In genomic region chr10:88598060-88598459, GRCh38 we compare ENCODE assay signal across 9 cellular contexts. TPM values are rescaled to one million over a fixed set of nuclear protein-coding genes. Genes with fewer than 3 reads are reported as not detected.
DNase-seq lines count a peak whose midpoint lies in the region; ATAC-seq and TF ChIP-seq lines count a peak whose summit lies in the region.
"Had no signal": no experiment of that assay in that cellular context is flagged by ENCODE, and none has a peak within 500 bp of the region (broad histone marks: within the 10 kb centered on the region; RNA-seq: fewer than 3 reads in every experiment).

No MANE protein-coding gene starts in this region.

- no peaks in the 10 kb centered on the region for H3K36me3 ChIP-seq in naive thymus-derived CD4-positive, alpha-beta T cell (ENCODE audit: control insufficient read depth in 2 of 3, insufficient read depth in 3 of 3, low read length in 3 of 3)
- H3K36me3 ChIP-seq in osteoblast (ENCODE audit: insufficient read depth, low read length): no peaks in the 10 kb centered on the region
- H3K36me3 ChIP-seq: breast epithelium had no signal

- H3K27me3 Mint-ChIP-seq in naive thymus-derived CD4-positive, alpha-beta T cell: peaks cover 0 to 10% (median 5%) of the 10 kb centered on the region in 5 donors

- CTCF ChIA-PET in naive thymus-derived CD4-positive, alpha-beta T cell (lab: Charles Lee): no interaction called here

- no peaks in the 10 kb centered on the region for H3K79me2 ChIP-seq in osteoblast (ENCODE audit: insufficient read depth, low read length)

- no peak overlapping the region for H3K4me3 ChIP-seq in naive thymus-derived CD4-positive, alpha-beta T cell (ENCODE audit: low read length)
- no peak overlapping the region for H3K4me3 ChIP-seq in osteoblast (ENCODE audit: insufficient read depth, low read length)
- H3K4me3 ChIP-seq: breast epithelium had no signal

- intact Hi-C loops in naive thymus-derived CD4-positive, alpha-beta T cell (cut with micrococcal nuclease): loop anchor here in 1 of 2 donors (2.0 kb wide), 1 partner anchor 69 kb away; no protein-coding TSS in a partner anchor

- no peaks in the 10 kb centered on the region for H3K4me1 ChIP-seq in naive thymus-derived CD4-positive, alpha-beta T cell (ENCODE audit: control insufficient read depth in 2 of 2, insufficient read depth in 2 of 2, low read length in 2 of 2)
- no peaks in the 10 kb centered on the region for H3K4me1 ChIP-seq in osteoblast (ENCODE audit: insufficient read depth, low read length)
- H3K4me1 ChIP-seq: breast epithelium had no signal

- no peak overlapping the region for H2AFZ ChIP-seq in osteoblast (ENCODE audit: low read length)

- no peak overlapping the region for H3K4me3 Mint-ChIP-seq in naive thymus-derived CD4-positive, alpha-beta T cell

- no peak overlapping the region for H3K27ac Mint-ChIP-seq in naive thymus-derived CD4-positive, alpha-beta T cell

- H3K9me3 ChIP-seq in naive thymus-derived CD4-positive, alpha-beta T cell (ENCODE audit: control insufficient read depth in 2 of 3, low read length in 3 of 3): no peaks in the 10 kb centered on the region
- no peaks in the 10 kb centered on the region for H3K9me3 ChIP-seq in osteoblast (ENCODE audit: low read depth, low read length)
- H3K9me3 ChIP-seq: breast epithelium had no signal

- no peaks in the 10 kb centered on the region for H4K20me1 ChIP-seq in osteoblast (ENCODE audit: insufficient read depth, low read length)

- no peak overlapping the region for H3K4me2 ChIP-seq in osteoblast (ENCODE audit: insufficient read depth, low read length)

- H3K27me3 ChIP-seq in naive thymus-derived CD4-positive, alpha-beta T cell (ENCODE audit: control insufficient read depth in 2 of 2, insufficient read depth in 2 of 2, low read length in 2 of 2): no peaks in the 10 kb centered on the region
- no peaks in the 10 kb centered on the region for H3K27me3 ChIP-seq in osteoblast (ENCODE audit: insufficient read depth, low read length)
- H3K27me3 ChIP-seq: breast epithelium had no signal

- peaks cover 0 to 9% (median 0%) of the 10 kb centered on the region in 11 donors for H3K9me3 Mint-ChIP-seq in naive thymus-derived CD4-positive, alpha-beta T cell

- H3K27ac ChIP-seq in naive thymus-derived CD4-positive, alpha-beta T cell (ENCODE audit: low read depth, low read length): no peak overlapping the region
- no peak overlapping the region for H3K27ac ChIP-seq in osteoblast (ENCODE audit: low read depth, low read length)
- H3K27ac ChIP-seq: breast epithelium had no signal

- POLR2A ChIA-PET in naive thymus-derived CD4-positive, alpha-beta T cell (lab: Charles Lee): no interaction called here

- peak; percentile 78 for ATAC-seq in GM19023 (IDR thresholded peaks at IDR 0.05; ENCODE audit: unreplicated experiment)
- ATAC-seq in GM21786 (IDR thresholded peaks at IDR 0.05; ENCODE audit: unreplicated experiment): peak; percentile 92
- ATAC-seq in HG03460 (IDR thresholded peaks at IDR 0.05; ENCODE audit: unreplicated experiment): peak; percentile 86
- peak; percentile 60 for ATAC-seq in naive thymus-derived CD4-positive, alpha-beta T cell

- no peak for TF ChIP-seq CTCF in osteoblast (IDR thresholded peaks at IDR 0.05; ENCODE audit: extremely low read depth, low read depth, low read length)

- H3K4me1 Mint-ChIP-seq in naive thymus-derived CD4-positive, alpha-beta T cell: no peaks in the 10 kb centered on the region

- no peaks in the 10 kb centered on the region for H3K36me3 Mint-ChIP-seq in naive thymus-derived CD4-positive, alpha-beta T cell

- no peak for DNase-seq in naive thymus-derived CD4-positive, alpha-beta T cell
- DNase-seq in osteoblast (ENCODE audit: insufficient read length, low spot score, missing footprints) (no peak), NCI-H446 treated with DMSO at 0.1 percent for 48 hours (lab: John Stamatoyannopoulos, UW) (no peak), pons (ENCODE audit: low spot score) (no peak)

RNA-seq across cellular contexts. Expression of gene LIPJ, which starts 11.5 kb away (rescaled TPM):
- total RNA-seq in naive thymus-derived CD4-positive, alpha-beta T cell: under 1 TPM in 3 of 5 experiments, not detected in 2; 0.19 to 0.43 (median 0.32) TPM
- not detected for polyA plus RNA-seq in naive thymus-derived CD4-positive, alpha-beta T cell
- under 0.01 TPM in 2 replicates for total RNA-seq in osteoblast
- total RNA-seq: activated CD8-positive, alpha-beta memory T cell treated with anti-CD3 and anti-CD28 coated beads for 36 hours had no signal

RNA-seq across cellular contexts. Expression of gene RNLS, which starts 14.9 kb away (rescaled TPM):
- 1 to 10 TPM; 1.5 to 3.6 (median 2.9) TPM for total RNA-seq in naive thymus-derived CD4-positive, alpha-beta T cell
- 1 to 10 TPM; 3.9 to 4.0 TPM for polyA plus RNA-seq in naive thymus-derived CD4-positive, alpha-beta T cell
- 22.4 and 23.0 TPM in 2 replicates for total RNA-seq in osteoblast
